ENCODE assay signal across 5 cellular contexts in the genomic region with DNA sequence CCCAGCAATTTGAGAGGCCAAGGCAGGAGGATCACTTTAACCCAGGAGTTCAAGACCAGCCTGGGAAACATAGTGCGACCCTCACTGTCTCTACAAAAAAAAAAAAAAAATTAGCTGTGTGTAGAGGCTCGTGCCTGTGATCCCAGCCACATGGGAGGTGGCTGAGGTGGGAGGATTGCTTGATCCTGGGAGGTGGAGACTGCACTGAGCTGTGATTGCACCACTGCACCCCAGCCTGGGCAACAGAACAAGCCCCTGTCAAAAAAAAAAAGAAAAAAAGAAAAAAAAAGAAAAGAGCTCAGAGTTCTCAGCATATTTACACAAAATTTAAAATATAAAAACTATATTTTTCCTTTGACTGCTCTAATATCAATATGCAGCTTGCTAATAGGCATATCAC.
"Had no signal": no experiment of that assay in that cellular context is flagged by ENCODE, and none has a peak within 500 bp of the region (broad histone marks: within the 10 kb centered on the region; RNA-seq: fewer than 3 reads in every experiment).

No MANE protein-coding gene starts in this region.

- DNase-seq: IMR-90, KBM-7, KG1 had no signal

- ATAC-seq: HepG2, K562 had no signal
